ENCODE assay signal across 13 cellular contexts in the genomic region with DNA sequence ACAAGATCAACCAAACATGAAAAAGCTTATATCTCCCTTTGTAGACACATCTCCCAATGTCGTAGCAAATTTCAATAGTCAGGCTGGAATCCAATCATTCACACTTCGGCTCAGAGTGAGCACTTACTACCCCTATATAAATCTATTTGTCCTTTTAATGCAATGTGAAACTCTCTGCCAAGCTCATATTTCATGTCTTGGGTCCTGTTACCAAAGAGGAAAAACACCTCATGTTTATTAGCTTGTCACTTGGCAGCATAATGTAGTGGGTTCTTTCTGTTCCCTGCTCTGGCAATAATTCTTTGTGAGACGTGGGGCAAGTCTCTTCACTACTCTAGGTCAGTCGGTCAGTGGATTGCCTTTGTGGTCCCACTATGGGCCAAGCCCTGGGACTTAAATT.
DNase-seq lines count a peak whose midpoint lies in the region; ATAC-seq, FAIRE-seq and TF ChIP-seq lines count a peak whose summit lies in the region.
"Had no signal": no experiment of that assay in that cellular context is flagged by ENCODE, and none has a peak within 500 bp of the region (broad histone marks: within the 10 kb centered on the region; RNA-seq: fewer than 3 reads in every experiment).

No MANE protein-coding gene starts in this region.

- TF ChIP-seq CTCF in left ventricle myocardium inferior (IDR thresholded peaks at IDR 0.05; ENCODE audit: borderline replicate concordance), result no peak
- TF ChIP-seq CTCF in PC-9 (conservative IDR thresholded peaks at IDR 0.05), result no peak
- no peak for TF ChIP-seq CTCF in gastroesophageal sphincter (IDR thresholded peaks at IDR 0.05)

- CTCF ChIA-PET in PC-9 (lab: Charles Lee), result interaction anchor here (1.1 kb wide), 1 partner anchor 160 kb away, joined by 3 read pairs; no protein-coding TSS in a partner anchor

- BruUV-seq in PC-9 (replicated peaks; lab: Mats Ljungman, UMichigan), result no TSS peak

- peaks cover 4% of the 10 kb centered on the region for H3K27me3 ChIP-seq in left ventricle myocardium inferior (ENCODE audit: low read depth)
- no peaks in the 10 kb centered on the region for H3K27me3 ChIP-seq in PC-9 (ENCODE audit: insufficient read depth, low read depth)
- H3K27me3 ChIP-seq in gastroesophageal sphincter, result no peaks in the 10 kb centered on the region
- H3K27me3 ChIP-seq in small intestine (ENCODE audit: control insufficient read depth in 2 of 2, insufficient read depth in 2 of 2, low read length in 2 of 2), result no peaks in the 10 kb centered on the region
- H3K27me3 ChIP-seq: testis had no signal

- ATAC-seq in left cardiac atrium (no peak), gastroesophageal sphincter (peak; percentile 27)

- H2AFZ ChIP-seq in PC-9, result no peak overlapping the region

- no peak for TF ChIP-seq EP300 in gastroesophageal sphincter (IDR thresholded peaks at IDR 0.05)

- H3K9me2 ChIP-seq in PC-9 (ENCODE audit: insufficient read depth), result no peaks in the 10 kb centered on the region

- no peak for FAIRE-seq in small intestine (lab: Jason Lieb, UNC)
- FAIRE-seq: kidney had no signal

- H3K4me1 ChIP-seq in left ventricle myocardium inferior (peaks cover 26% of the 10 kb centered on the region), PC-9 (replicated peaks; ENCODE audit: insufficient read depth) (peaks cover 5% of the 10 kb centered on the region), gastroesophageal sphincter (peaks cover 0 to 26% (median 9%) of the 10 kb centered on the region in 3 donors), small intestine (ENCODE audit: control insufficient read depth in 2 of 2, insufficient read depth in 1 of 2, low read depth in 1 of 2, low read length in 1 of 2) (no peaks in the 10 kb centered on the region)
- H3K4me1 ChIP-seq: testis had no signal

- TF ChIP-seq POLR2A in gastroesophageal sphincter (IDR thresholded peaks at IDR 0.05), result no peak

- no peaks in the 10 kb centered on the region for H3F3A ChIP-seq in PC-9 (ENCODE audit: insufficient read depth, low read depth)

- WGBS in gastroesophageal sphincter (ENCODE audit: low coverage in 1 of 2), 2 donors, result 23 to 24% methylated on average over 2 to 4 of the region's 4 CpGs
- WGBS in small intestine, 3 donors, result 60 to 76% (median 68%) methylated on average over 4 of the region's 4 CpGs

- no peaks in the 10 kb centered on the region for H4K20me1 ChIP-seq in PC-9 (ENCODE audit: insufficient read depth)

- H3K27ac ChIP-seq in left ventricle myocardium inferior (replicated peaks) (peak overlapping the region; percentile 17), PC-9 (no peak overlapping the region), gastroesophageal sphincter (peak overlapping the region in 2 of 4 donors; percentile 9 to 46), small intestine (ENCODE audit: low read depth in 1 of 2, low read length in 1 of 2) (no peak overlapping the region)
- H3K27ac ChIP-seq: testis had no signal

- no peaks in the 10 kb centered on the region for H3K36me3 ChIP-seq in left ventricle myocardium inferior
- H3K36me3 ChIP-seq in PC-9 (ENCODE audit: low read depth), result no peaks in the 10 kb centered on the region
- no peaks in the 10 kb centered on the region for H3K36me3 ChIP-seq in gastroesophageal sphincter
- H3K36me3 ChIP-seq in small intestine (ENCODE audit: control insufficient read depth in 2 of 2, insufficient read depth in 2 of 2, low read length in 2 of 2), result no peaks in the 10 kb centered on the region

- H3K4me2 ChIP-seq in PC-9, result 0 out of 2 replicates have a peak overlapping the region, but pooled peaks have one; percentile 12

- no peaks in the 10 kb centered on the region for H3K79me2 ChIP-seq in PC-9 (ENCODE audit: low read depth)

- intact Hi-C loops in left ventricle myocardium inferior (cut with micrococcal nuclease), result no loop called here
- intact Hi-C loops in left cardiac atrium (cut with DNase I), result no loop called here
- intact Hi-C loops in PC-9 (cut with micrococcal nuclease; ENCODE audit: unreplicated experiment), result no loop called here

- no peak overlapping the region for H3K4me3 ChIP-seq in left ventricle myocardium inferior
- H3K4me3 ChIP-seq in PC-9, result no peak overlapping the region
- no peak overlapping the region for H3K4me3 ChIP-seq in gastroesophageal sphincter
- no peak overlapping the region for H3K4me3 ChIP-seq in small intestine (ENCODE audit: low read depth in 1 of 2, low read length in 2 of 2)
- H3K4me3 ChIP-seq: testis had no signal

- H3K9me3 ChIP-seq in left ventricle myocardium inferior (replicated peaks) (peaks cover 6% of the 10 kb centered on the region), PC-9 (ENCODE audit: insufficient read depth, low read depth) (no peaks in the 10 kb centered on the region), gastroesophageal sphincter (peaks cover 0 to 7% (median 0%) of the 10 kb centered on the region in 3 donors), small intestine (ENCODE audit: control insufficient read depth, low read depth) (no peaks in the 10 kb centered on the region)
- H3K9me3 ChIP-seq: testis had no signal

- DNase-seq in left ventricle myocardium inferior (no peak), left cardiac atrium (no peak), PC-9 (peak; percentile 17 to 72), small intestine (no peak), amniotic stem cell (lab: John Stamatoyannopoulos, UW) (no peak)
- no peak for DNase-seq in stimulated activated CD8-positive, alpha-beta memory T cell treated with anti-CD3 and anti-CD28 coated beads, Interleukin-4, amount 100 ng/mL, for 48 hours
- DNase-seq in stimulated activated CD4-positive, alpha-beta T cell treated with anti-CD3 and anti-CD28 coated beads, Interleukin-4, amount 100 ng/mL, for 1 hour, result no peak
- DNase-seq: activated CD4-positive, CD25-positive, alpha-beta regulatory T cell; central memory CD4-positive, alpha-beta T cell; kidney; NCI-H2081; testis had no signal

- POLR2A ChIA-PET in PC-9 (lab: Charles Lee; ENCODE audit: unreplicated experiment), result interaction anchor here (0.8 kb wide), 1 partner anchor 13 kb away, joined by 6 read pairs; no protein-coding TSS in a partner anchor

Comparison
In these comparisons a context has a peak if more than half of its experiments do, and no peak if none do; other contexts are left out.
1. DNase-seq: peak in PC-9 (2 of 2); none in left ventricle myocardium inferior (single experiment), left cardiac atrium (single experiment), stimulated activated CD8-positive, alpha-beta memory T cell treated with anti-CD3 and anti-CD28 coated beads, Interleukin-4, amount 100 ng/mL, for 48 hours (single experiment), small intestine (single experiment), stimulated activated CD4-positive, alpha-beta T cell treated with anti-CD3 and anti-CD28 coated beads, Interleukin-4, amount 100 ng/mL, for 1 hour (single experiment) and amniotic stem cell (single experiment).